ENCODE assay signal across 15 cellular contexts in genomic region chr17:77966476-77966875, GRCh38. TPM values are rescaled to one million over a fixed set of nuclear protein-coding genes. Genes with fewer than 3 reads are reported as not detected.
DNase-seq lines count a peak whose midpoint lies in the region; ATAC-seq and TF ChIP-seq lines count a peak whose summit lies in the region.
"Had no signal": no experiment of that assay in that cellular context is flagged by ENCODE, and none has a peak within 500 bp of the region (broad histone marks: within the 10 kb centered on the region; RNA-seq: fewer than 3 reads in every experiment).

No MANE protein-coding gene starts in this region.

- H3K36me3 Mint-ChIP-seq in naive thymus-derived CD4-positive, alpha-beta T cell: peaks cover 3 to 15% (median 5%) of the 10 kb centered on the region in 5 donors

- no peaks in the 10 kb centered on the region for H3K36me3 ChIP-seq in left ventricle myocardium inferior
- H3K36me3 ChIP-seq in right atrium auricular region: no peaks in the 10 kb centered on the region
- no peaks in the 10 kb centered on the region for H3K36me3 ChIP-seq in naive thymus-derived CD4-positive, alpha-beta T cell (ENCODE audit: control insufficient read depth in 2 of 3, insufficient read depth in 3 of 3, low read length in 3 of 3)
- H3K36me3 ChIP-seq: HAP-1 had no signal

- peak; percentile 9; the same call in 1 of the 3 replicates for ATAC-seq in SK-N-SH treated with all-trans-retinoic acid at 6 μM for 48 hours
- ATAC-seq in naive thymus-derived CD4-positive, alpha-beta T cell: no peak
- no peak for ATAC-seq in GM21717 (IDR thresholded peaks at IDR 0.05; ENCODE audit: unreplicated experiment)
- no peak for ATAC-seq in Right ventricle myocardium superior (ENCODE audit: poor library complexity)
- no peak for ATAC-seq in HG03196 (IDR thresholded peaks at IDR 0.05; ENCODE audit: unreplicated experiment)

- H3K27ac ChIP-seq in left ventricle myocardium inferior (replicated peaks): peak overlapping the region; percentile 88
- no peak overlapping the region for H3K27ac ChIP-seq in right atrium auricular region
- H3K27ac ChIP-seq in naive thymus-derived CD4-positive, alpha-beta T cell (ENCODE audit: low read depth, low read length): no peak overlapping the region
- H3K27ac ChIP-seq: BLaER1, HL-60 had no signal

- H3K27ac Mint-ChIP-seq in naive thymus-derived CD4-positive, alpha-beta T cell: peak overlapping the region in 2 of 9 donors; percentile 50 to 58

- peaks cover 0 to 4% (median 0%) of the 10 kb centered on the region in 5 donors for H3K27me3 Mint-ChIP-seq in naive thymus-derived CD4-positive, alpha-beta T cell

- no peak overlapping the region for H3K4me3 ChIP-seq in left ventricle myocardium inferior
- H3K4me3 ChIP-seq in right atrium auricular region: no peak overlapping the region
- no peak overlapping the region for H3K4me3 ChIP-seq in naive thymus-derived CD4-positive, alpha-beta T cell (ENCODE audit: low read length)
- H3K4me3 ChIP-seq: BLaER1, HAP-1 had no signal

- DNase-seq in left ventricle myocardium inferior (no peak), right atrium auricular region (ENCODE audit: low spot score) (no peak), Right ventricle myocardium superior (no peak)
- no peak for DNase-seq in naive thymus-derived CD4-positive, alpha-beta T cell
- DNase-seq: 8988T, AML-193, Calu3, DMS79, EL had no signal

- H3K4me1 ChIP-seq in left ventricle myocardium inferior (peaks cover 100% of the 10 kb centered on the region), right atrium auricular region (peaks cover 0 to 73% of the 10 kb centered on the region in 2 donors)
- H3K4me1 ChIP-seq in naive thymus-derived CD4-positive, alpha-beta T cell (ENCODE audit: control insufficient read depth in 2 of 2, insufficient read depth in 2 of 2, low read length in 2 of 2): peaks cover 66 to 70% of the 10 kb centered on the region in 2 donors

- no peaks in the 10 kb centered on the region for H3K27me3 ChIP-seq in left ventricle myocardium inferior (ENCODE audit: low read depth)
- H3K27me3 ChIP-seq in right atrium auricular region: no peaks in the 10 kb centered on the region
- no peaks in the 10 kb centered on the region for H3K27me3 ChIP-seq in naive thymus-derived CD4-positive, alpha-beta T cell (ENCODE audit: control insufficient read depth in 2 of 2, insufficient read depth in 2 of 2, low read length in 2 of 2)

- CTCF ChIA-PET in naive thymus-derived CD4-positive, alpha-beta T cell (lab: Charles Lee): no interaction called here

- no peaks in the 10 kb centered on the region for H3K9me3 Mint-ChIP-seq in naive thymus-derived CD4-positive, alpha-beta T cell

- TF ChIP-seq CTCF in left ventricle myocardium inferior (IDR thresholded peaks at IDR 0.05; ENCODE audit: borderline replicate concordance) (no peak), right atrium auricular region (IDR thresholded peaks at IDR 0.05) (no peak)

- peak overlapping the region in 8 of 10 donors; percentile 42 to 98 (median 70) for H3K4me3 Mint-ChIP-seq in naive thymus-derived CD4-positive, alpha-beta T cell

- intact Hi-C loops in left ventricle myocardium inferior (cut with micrococcal nuclease): no loop called here
- intact Hi-C loops in naive thymus-derived CD4-positive, alpha-beta T cell (cut with micrococcal nuclease): no loop called here
- intact Hi-C loops in Right ventricle myocardium superior (cut with DNase I): no loop called here

- H3K9me3 ChIP-seq in left ventricle myocardium inferior (replicated peaks) (no peaks in the 10 kb centered on the region), right atrium auricular region (no peaks in the 10 kb centered on the region)
- H3K9me3 ChIP-seq in naive thymus-derived CD4-positive, alpha-beta T cell (ENCODE audit: control insufficient read depth in 2 of 3, low read length in 3 of 3): no peaks in the 10 kb centered on the region
- H3K9me3 ChIP-seq: BLaER1, HAP-1 had no signal

- POLR2A ChIA-PET in naive thymus-derived CD4-positive, alpha-beta T cell (lab: Charles Lee): interaction anchor here (0.7 to 1.7 kb wide), 3 partner anchors 9 to 52 kb away, joined by 3 to 5 read pairs (median 3); no protein-coding TSS in a partner anchor

- peaks cover 28 to 98% (median 88%) of the 10 kb centered on the region in 7 donors for H3K4me1 Mint-ChIP-seq in naive thymus-derived CD4-positive, alpha-beta T cell

TF ChIP-seq in SK-N-SH treated with all-trans-retinoic acid at 6 μM for 48 hours, 23 proteins besides CTCF, POLR2A, EP300 and RAD21:
- TF ChIP-seq TSHZ2 (CRISPR knock-in tag; IDR thresholded peaks at IDR 0.05): no peak
TF ChIP-seq in SK-N-SH treated with all-trans-retinoic acid at 6 μM for 48 hours: peak in this region for 0.

RNA-seq across cellular contexts. Expression of gene TNRC6C, which starts 8.0 kb away (rescaled TPM):
- total RNA-seq in left ventricle myocardium inferior (19.7 TPM), right atrium auricular region (10 to 100 TPM in 1 of 2 donors, 1 to 10 TPM in 1; 8.7 to 13.0 TPM), Right ventricle myocardium superior (17.8 TPM)
- total RNA-seq in naive thymus-derived CD4-positive, alpha-beta T cell: 100 to 1,000 TPM in 3 of 5 experiments, 10 to 100 TPM in 2; 28.6 to 133 (median 104) TPM
- 1 to 10 TPM; 7.4 to 8.2 TPM for polyA plus RNA-seq in naive thymus-derived CD4-positive, alpha-beta T cell
